6 cellular contexts compared by ENCODE assay signal in the genomic region with DNA sequence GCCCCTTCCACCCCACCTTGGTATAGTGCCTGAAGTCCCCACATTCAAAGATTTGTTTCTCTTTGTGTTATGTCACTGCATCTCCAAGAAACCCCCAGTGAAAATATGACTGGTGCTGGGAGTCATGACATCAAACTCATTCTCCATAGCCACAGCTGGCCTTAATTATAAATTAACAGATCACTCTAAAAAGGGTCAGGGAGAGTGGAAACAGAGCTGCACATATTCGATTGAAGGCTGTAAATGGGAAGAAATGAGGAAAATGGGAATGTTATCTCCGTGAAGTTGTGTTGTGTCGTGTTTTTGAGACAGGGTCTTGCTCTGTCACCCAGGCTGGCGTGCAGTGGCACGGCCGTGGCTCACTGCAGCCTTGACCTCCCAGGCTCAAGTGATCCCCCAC.
"Had no signal": no experiment of that assay in that cellular context is flagged by ENCODE, and none has a peak within 500 bp of the region (broad histone marks: within the 10 kb centered on the region; RNA-seq: fewer than 3 reads in every experiment).

No MANE protein-coding gene starts in this region.

- H3K4me3 ChIP-seq: GM23338 had no signal

- DNase-seq: H9, HCEC 1CT had no signal

- H3K4me1 Mint-ChIP-seq: GM23338, H9, IgD-negative memory B cell had no signal

- H3K4me3 Mint-ChIP-seq: GM23338, H9, IgD-negative memory B cell had no signal

- H3K27ac Mint-ChIP-seq: GM23338, H9, IgD-negative memory B cell had no signal

- H3K9me3 Mint-ChIP-seq: GM23338, H9, IgD-negative memory B cell had no signal

- H3K27me3 Mint-ChIP-seq: IgD-negative memory B cell had no signal

- ATAC-seq: GM23338, HepG2 had no signal

- H3K27ac ChIP-seq: HL-60 had no signal
